ENCODE assay signal across 8 cellular contexts in the genomic region with DNA sequence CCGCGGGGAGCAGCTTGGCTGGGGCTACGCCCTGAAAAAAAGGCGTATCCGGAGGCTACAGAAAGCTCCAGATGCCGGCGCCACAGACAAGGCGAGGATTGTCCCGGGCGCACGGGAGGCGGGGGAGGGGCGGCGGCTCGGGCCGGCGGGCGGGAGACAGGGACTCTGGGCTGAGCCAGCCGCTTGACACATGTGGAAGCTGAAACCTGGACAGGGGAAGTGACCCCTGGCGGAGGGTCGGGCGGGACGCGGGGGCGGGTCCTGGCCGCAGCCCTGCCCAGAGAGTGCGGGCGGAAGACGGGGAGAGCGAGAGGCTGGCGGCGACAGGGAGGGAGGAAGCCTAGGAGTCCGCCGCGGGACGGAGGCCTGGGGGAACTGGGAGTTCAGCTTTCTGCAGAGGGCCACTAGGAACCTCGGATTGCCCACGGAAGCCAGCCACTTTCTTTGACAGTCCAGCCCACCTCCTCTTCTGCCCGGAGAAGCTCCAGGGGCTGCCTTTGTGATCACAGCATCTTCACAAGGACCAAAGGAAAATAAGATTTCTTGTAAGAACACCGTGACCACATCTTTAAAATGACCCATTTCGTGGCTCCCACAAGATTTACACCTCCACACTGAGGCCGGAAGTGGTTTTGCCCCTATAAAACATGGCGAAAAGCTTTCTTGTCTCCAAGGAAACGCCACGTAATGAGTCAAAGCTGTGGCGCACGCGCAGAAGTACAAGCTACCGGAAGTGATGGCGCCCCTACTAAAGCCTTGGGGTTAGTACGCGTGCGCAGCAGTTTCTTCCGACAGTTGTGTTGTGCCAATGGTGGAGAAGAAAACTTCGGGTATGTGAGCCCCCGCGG.
DNase-seq lines count a peak whose midpoint lies in the region; ATAC-seq and TF ChIP-seq lines count a peak whose summit lies in the region.

A gene with protein sequence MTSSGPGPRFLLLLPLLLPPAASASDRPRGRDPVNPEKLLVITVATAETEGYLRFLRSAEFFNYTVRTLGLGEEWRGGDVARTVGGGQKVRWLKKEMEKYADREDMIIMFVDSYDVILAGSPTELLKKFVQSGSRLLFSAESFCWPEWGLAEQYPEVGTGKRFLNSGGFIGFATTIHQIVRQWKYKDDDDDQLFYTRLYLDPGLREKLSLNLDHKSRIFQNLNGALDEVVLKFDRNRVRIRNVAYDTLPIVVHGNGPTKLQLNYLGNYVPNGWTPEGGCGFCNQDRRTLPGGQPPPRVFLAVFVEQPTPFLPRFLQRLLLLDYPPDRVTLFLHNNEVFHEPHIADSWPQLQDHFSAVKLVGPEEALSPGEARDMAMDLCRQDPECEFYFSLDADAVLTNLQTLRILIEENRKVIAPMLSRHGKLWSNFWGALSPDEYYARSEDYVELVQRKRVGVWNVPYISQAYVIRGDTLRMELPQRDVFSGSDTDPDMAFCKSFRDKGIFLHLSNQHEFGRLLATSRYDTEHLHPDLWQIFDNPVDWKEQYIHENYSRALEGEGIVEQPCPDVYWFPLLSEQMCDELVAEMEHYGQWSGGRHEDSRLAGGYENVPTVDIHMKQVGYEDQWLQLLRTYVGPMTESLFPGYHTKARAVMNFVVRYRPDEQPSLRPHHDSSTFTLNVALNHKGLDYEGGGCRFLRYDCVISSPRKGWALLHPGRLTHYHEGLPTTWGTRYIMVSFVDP (minus strand): TSS at position 194 of the 848 bp plus-strand sequence. CDS start 307 bp downstream, outside the sequence.
A gene (plus strand): TSS at position 778 of the 848 bp plus-strand sequence. CDS start 31 bp downstream, at position 809.

- H3K36me3 Mint-ChIP-seq in central memory CD8-positive, alpha-beta T cell (ENCODE audit: insufficient read depth), result peaks cover 14% of the 10 kb centered on the region

- H3K4me3 Mint-ChIP-seq in central memory CD8-positive, alpha-beta T cell, result peak within 1 kb of the TSS; percentile 95

- no peaks in the 10 kb centered on the region for H3K9me3 Mint-ChIP-seq in central memory CD8-positive, alpha-beta T cell

- H3K27me3 Mint-ChIP-seq in central memory CD8-positive, alpha-beta T cell, result no peaks in the 10 kb centered on the region

- peak within 1 kb of the TSS; percentile 96 for H3K4me3 ChIP-seq in AG09309 (ENCODE audit: control insufficient read depth, low read depth, low read length)

- H3K27ac Mint-ChIP-seq in central memory CD8-positive, alpha-beta T cell (ENCODE audit: low read depth), result peak within 1 kb of the TSS; percentile 97

- peak; percentile 69 for ATAC-seq in GM19025 (IDR thresholded peaks at IDR 0.05; ENCODE audit: low read depth, unreplicated experiment)
- peak; percentile 69 for ATAC-seq in HG03342 (IDR thresholded peaks at IDR 0.05; ENCODE audit: unreplicated experiment)
- peak; percentile 83 for ATAC-seq in central memory CD8-positive, alpha-beta T cell (replicated peaks; ENCODE audit: extremely low read depth, poor library complexity, severe bottlenecking)

- TF ChIP-seq CTCF in AG09309 (IDR thresholded peaks at IDR 0.05; ENCODE audit: control insufficient read depth, insufficient read depth, low read depth, low read length, missing control alignments), result no peak

- peaks cover 50% of the 10 kb centered on the region for H3K4me1 Mint-ChIP-seq in central memory CD8-positive, alpha-beta T cell

- DNase-seq in AG09309 (ENCODE audit: low read depth) (peak; percentile 93), NCI-H446 (lab: John Stamatoyannopoulos, UW) (peak; percentile 93 to 97), iris pigment epithelial cell (ENCODE audit: low read depth) (peak; percentile 96)
- DNase-seq in activated CD4-positive, CD25-positive, alpha-beta regulatory T cell treated with anti-CD3 and anti-CD28 coated beads, Interleukin-2, amount 50 U/mL, for 16 hours (ENCODE audit: low read depth, low spot score), result peak; percentile 96
- DNase-seq in central memory CD8-positive, alpha-beta T cell (ENCODE audit: low spot score in 2 of 2), result peak; percentile 88 to 93
- DNase-seq in stimulated activated CD4-positive, alpha-beta T cell treated with anti-CD3 and anti-CD28 coated beads, Interleukin-12 subunit alpha, Interleukin-12 subunit beta, amount 100 ng/mL, for 24 hours (ENCODE audit: low read depth in 2 of 2), result peak; percentile 90 to 91

Comparison
In these comparisons a context has a peak if more than half of its experiments do, and no peak if none do; other contexts are left out.
1. Peak in every context shown above with its lines: DNase-seq, ATAC-seq and H3K4me3 ChIP-seq.